ENCODE assay signal across 1 cellular context in genomic region chr12:10385181-10385613, GRCh38.
TF ChIP-seq lines count a peak whose summit lies in the region.

No MANE protein-coding gene starts in this region.

TF ChIP-seq in HepG2, 621 proteins besides CTCF, POLR2A, EP300 and RAD21:
- no peak for TF ChIP-seq ONECUT2 (CRISPR knock-in tag; IDR thresholded peaks at IDR 0.05)
- no peak for TF ChIP-seq ZNF878 (CRISPR knock-in tag; IDR thresholded peaks at IDR 0.05)
- no peak for TF ChIP-seq ZNF749 (CRISPR knock-in tag; IDR thresholded peaks at IDR 0.05; ENCODE audit: borderline replicate concordance)
- TF ChIP-seq ZFYVE20 (CRISPR knock-in tag; IDR thresholded peaks at IDR 0.05; ENCODE audit: borderline replicate concordance, low read depth): no peak
- TF ChIP-seq ZMAT3 (CRISPR knock-in tag; conservative IDR thresholded peaks at IDR 0.05): no peak
- no peak for TF ChIP-seq HNF1A (IDR thresholded peaks at IDR 0.05; ENCODE audit: low read depth)
- no peak for TF ChIP-seq HNF1A (CRISPR knock-in tag; IDR thresholded peaks at IDR 0.05; ENCODE audit: borderline replicate concordance)
- TF ChIP-seq ZBTB10 (CRISPR knock-in tag; IDR thresholded peaks at IDR 0.05; ENCODE audit: borderline replicate concordance): no peak
- TF ChIP-seq ZBTB39 (CRISPR knock-in tag; IDR thresholded peaks at IDR 0.05): no peak
- TF ChIP-seq SCMH1 (CRISPR knock-in tag; IDR thresholded peaks at IDR 0.05; ENCODE audit: borderline replicate concordance): no peak
TF ChIP-seq in HepG2: peak in this region for 0.
